Comparison of ENCODE assay signal across 8 cellular contexts in genomic region chr19:3186891-3187661, GRCh38. TPM values are rescaled to one million over a fixed set of nuclear protein-coding genes. Genes with fewer than 3 reads are reported as not detected.
DNase-seq lines count a peak whose midpoint lies in the region; ATAC-seq, FAIRE-seq and TF ChIP-seq lines count a peak whose summit lies in the region.

No MANE protein-coding gene starts in this region.

- no peak overlapping the region for H3K4ac ChIP-seq in H1 (replicated peaks; ENCODE audit: insufficient read length, low read depth, low read length)

- WGBS in H1 (ENCODE audit: extremely low coverage in 1 of 2, insufficient coverage in 1 of 2, insufficient read length in 1 of 2, insufficient replicate concordance in 2 of 2, low coverage in 1 of 2, low lambda C conversion rate in 2 of 2, missing lambda C conversion rate in 1 of 2), 2 experiments = 80% methylated on average over 22 of the region's 23 CpGs; no CpG with 5 or more reads in 1 of the 2 experiments

- H3K4me3 Mint-ChIP-seq in CD4-positive, alpha-beta T cell = peak overlapping the region; percentile 87
- peak overlapping the region; percentile 88 for H3K4me3 Mint-ChIP-seq in neural crest cell

- H3K23ac ChIP-seq in H1 (ENCODE audit: insufficient read length) = no peak overlapping the region

- H2BK5ac ChIP-seq in H1 (ENCODE audit: low read depth, low read length) = no peak overlapping the region

- peaks cover 38% of the 10 kb centered on the region for H3K79me1 ChIP-seq in H1 (ENCODE audit: low read depth, low read length)

- H4K8ac ChIP-seq in H1 (ENCODE audit: extremely low read depth, insufficient read depth, low read length) = no peak overlapping the region

- no peak for TF ChIP-seq EP300 in H1 (IDR thresholded peaks at IDR 0.05; ENCODE audit: borderline replicate concordance in 1 of 2, low read depth in 2 of 2, low read length in 2 of 2)

- no peak for ATAC-seq in CD4-positive, alpha-beta T cell (ENCODE audit: poor library complexity)
- ATAC-seq in GM19397 (IDR thresholded peaks at IDR 0.05; ENCODE audit: unreplicated experiment) = no peak

- no peak overlapping the region for H2BK20ac ChIP-seq in H1 (ENCODE audit: low read length)

- no peaks in the 10 kb centered on the region for H3K27me3 Mint-ChIP-seq in CD4-positive, alpha-beta T cell
- H3K27me3 Mint-ChIP-seq in neural crest cell (ENCODE audit: low read depth) = no peaks in the 10 kb centered on the region

- no peak overlapping the region for H4K5ac ChIP-seq in H1 (ENCODE audit: insufficient read length, low read depth, low read length)

- H3K27ac Mint-ChIP-seq in CD4-positive, alpha-beta T cell = peak overlapping the region; percentile 79
- no peak overlapping the region for H3K27ac Mint-ChIP-seq in neural crest cell (ENCODE audit: unreplicated experiment)

- H3K4me1 ChIP-seq in NT2/D1 (ENCODE audit: insufficient read depth, insufficient read length) (peaks cover 27% of the 10 kb centered on the region), H1 (replicated peaks in 1 of 4; ENCODE audit: control insufficient read depth in 3 of 4, insufficient read depth in 4 of 4, low read length in 3 of 4) (peaks cover 0 to 16% (median 10%) of the 10 kb centered on the region in 4 experiments; a peak in 6 of 7 replicates)

- H3K14ac ChIP-seq in H1 (ENCODE audit: insufficient read length) = no peak overlapping the region

- no peak for TF ChIP-seq RAD21 in H1 (IDR thresholded peaks at IDR 0.05 in 1 of 2, conservative IDR thresholded peaks at IDR 0.05 in 1 of 2; ENCODE audit: low read depth in 2 of 2, low read length in 2 of 2)

- H2BK12ac ChIP-seq in H1 (ENCODE audit: low read depth, low read length) = no peak overlapping the region

- POLR2A ChIA-PET in CD4-positive, alpha-beta T cell (lab: Charles Lee) = interaction anchor here (1.0 to 4.1 kb wide), 9 partner anchors 8 to 237 kb away, joined by 3 to 19 read pairs (median 5); partner anchors contain the start of gene S1PR4
- POLR2A ChIA-PET in H1 (lab: Charles Lee; ENCODE audit: partially characterized antibody) (interaction anchor here (0.6 to 1.7 kb wide), 3 partner anchors 16 to 1323 kb away, joined by 3 to 7 read pairs (median 4); no protein-coding TSS in a partner anchor), HEK293T (lab: Yijun Ruan, JAX) (interaction anchor here (1.4 kb wide), 1 partner anchor 23 kb away, joined by 4 read pairs; no protein-coding TSS in a partner anchor)

- H4K91ac ChIP-seq in H1 (replicated peaks; ENCODE audit: insufficient read length, low read length) = no peak overlapping the region

- no peak overlapping the region for H3K27ac ChIP-seq in CD4-positive, alpha-beta T cell (ENCODE audit: low read depth, low read length)
- H3K27ac ChIP-seq in H1 (ENCODE audit: low read depth, low read length) = no peak overlapping the region

- H3K4me3 ChIP-seq in NT2/D1 (ENCODE audit: insufficient read length, low read depth) (peak overlapping the region; percentile 97), H1 (ENCODE audit: extremely low read depth in 1 of 4, insufficient read depth in 2 of 4, low read depth in 3 of 4, low read length in 4 of 4) (peak overlapping the region; percentile 71 to 94 (median 78))

- H3K4me1 Mint-ChIP-seq in CD4-positive, alpha-beta T cell (ENCODE audit: low read depth) = peaks cover 53% of the 10 kb centered on the region
- H3K4me1 Mint-ChIP-seq in neural crest cell = peaks cover 15% of the 10 kb centered on the region

- no peak for TF ChIP-seq CTCF in CD4-positive, alpha-beta T cell (IDR thresholded peaks at IDR 0.05)
- TF ChIP-seq CTCF in H1 (IDR thresholded peaks at IDR 0.05; ENCODE audit: control extremely low read depth in 1 of 3, insufficient read depth in 1 of 3, low read depth in 1 of 3, low read length in 3 of 3) (no peak), neural crest cell (conservative IDR thresholded peaks at IDR 0.05) (no peak)

- peak overlapping the region; percentile 24; the same call in 1 of the 2 replicates for H2AK5ac ChIP-seq in H1 (ENCODE audit: low read depth, low read length)

- no peaks in the 10 kb centered on the region for H3K27me3 ChIP-seq in CD4-positive, alpha-beta T cell (ENCODE audit: control insufficient read depth, insufficient read depth, low read length)
- H3K27me3 ChIP-seq in NT2/D1 (ENCODE audit: insufficient read depth, insufficient read length) (no peaks in the 10 kb centered on the region), H1 (replicated peaks in 1 of 4; ENCODE audit: control insufficient read depth in 3 of 4, extremely low read depth in 1 of 4, insufficient read depth in 3 of 4, low read length in 3 of 4) (no peaks in the 10 kb centered on the region)

- TF ChIP-seq POLR2A in H1 (IDR thresholded peaks at IDR 0.05; ENCODE audit: control extremely low read depth in 1 of 2, low read depth in 2 of 2, low read length in 2 of 2) = no peak

- H3K79me2 ChIP-seq in H1 (ENCODE audit: control insufficient read depth in 1 of 2, insufficient read depth in 2 of 2, low read length in 2 of 2) = peaks cover 13 to 63% of the 10 kb centered on the region in 2 experiments

- peaks cover 38% of the 10 kb centered on the region for H3K36me3 Mint-ChIP-seq in CD4-positive, alpha-beta T cell (ENCODE audit: low read depth)
- H3K36me3 Mint-ChIP-seq in neural crest cell (ENCODE audit: low read depth) = no peaks in the 10 kb centered on the region

- no peak overlapping the region for H2BK15ac ChIP-seq in H1 (ENCODE audit: low read length)

- no peak overlapping the region for H2AFZ ChIP-seq in H1 (ENCODE audit: low read length)

- peaks cover 28 to 38% of the 10 kb centered on the region in 2 experiments for H4K20me1 ChIP-seq in H1 (replicated peaks in 1 of 2; ENCODE audit: control insufficient read depth in 1 of 2, insufficient read depth in 2 of 2, low read length in 2 of 2)

- no peak overlapping the region for H3K56ac ChIP-seq in H1 (replicated peaks; ENCODE audit: insufficient read length, low read depth, low read length)

- no peak overlapping the region for H2BK120ac ChIP-seq in H1 (replicated peaks; ENCODE audit: low read depth, low read length)

- no peak for FAIRE-seq in H1 (lab: Jason Lieb, UNC)

- H3K36me3 ChIP-seq in NT2/D1 (ENCODE audit: insufficient read depth, insufficient read length, low read length) = peaks cover 53% of the 10 kb centered on the region
- H3K36me3 ChIP-seq in H1 (ENCODE audit: control insufficient read depth in 2 of 4, insufficient read depth in 4 of 4, low read length in 3 of 4) = peaks cover 0 to 3% (median 0%) of the 10 kb centered on the region in 4 experiments; a peak in 1 of 8 replicates

- no peak for DNase-seq in CD4-positive, alpha-beta T cell
- DNase-seq in NT2/D1 (ENCODE audit: low read depth, low spot score) (no peak), H1 (ENCODE audit: low read depth in 1 of 2, low spot score in 2 of 2) (no peak), neural crest cell (ENCODE audit: low read depth, low spot score) (no peak), NCI-H1436 (lab: John Stamatoyannopoulos, UW) (no peak), HEK293T (ENCODE audit: extremely low spot score) (no peak), MV-4-11 (lab: John Stamatoyannopoulos, UW) (no peak)

- intact Hi-C loops in CD4-positive, alpha-beta T cell (cut with DNase I, micrococcal nuclease) = loop anchor here in 1 of 2 experiments (5.0 to 10.0 kb wide), 2 partner anchors 235 to 248 kb away; no protein-coding TSS in a partner anchor

- no peak overlapping the region for H3K18ac ChIP-seq in H1 (ENCODE audit: extremely low read depth, low read length)

- no peaks in the 10 kb centered on the region for H3K9me3 ChIP-seq in CD4-positive, alpha-beta T cell (ENCODE audit: control insufficient read depth, low read length)
- no peaks in the 10 kb centered on the region for H3K9me3 ChIP-seq in NT2/D1 (ENCODE audit: insufficient read depth, low read length)
- no peaks in the 10 kb centered on the region for H3K9me3 ChIP-seq in H1 (ENCODE audit: insufficient read depth in 2 of 2, low read depth in 1 of 2, low read length in 1 of 2)

- H3K9ac ChIP-seq in NT2/D1 (ENCODE audit: insufficient read length, low read depth) (peak overlapping the region; percentile 99), H1 (replicated peaks in 1 of 4; ENCODE audit: extremely low read depth in 1 of 4, low read depth in 3 of 4, low read length in 3 of 4) (peak overlapping the region in 3 of 4 experiments; percentile 78 to 89 (median 80); a peak in 5 of 7 replicates)

- peak overlapping the region; percentile 67 to 97 for H3K4me2 ChIP-seq in H1 (ENCODE audit: insufficient read depth in 1 of 2, low read depth in 2 of 2, low read length in 2 of 2)

- no peaks in the 10 kb centered on the region for H3K9me3 Mint-ChIP-seq in CD4-positive, alpha-beta T cell
- no peaks in the 10 kb centered on the region for H3K9me3 Mint-ChIP-seq in neural crest cell

- CTCF ChIA-PET in CD4-positive, alpha-beta T cell (lab: Charles Lee) = no interaction called here
- CTCF ChIA-PET in H1 (lab: Charles Lee; ENCODE audit: partially characterized antibody) (interaction anchor here (0.8 to 1.7 kb wide), 3 partner anchors 23 to 1241 kb away, joined by 3 to 5 read pairs (median 5); no protein-coding TSS in a partner anchor), HEK293T (lab: Yijun Ruan, JAX) (interaction anchor here (0.5 kb wide), 1 partner anchor 533 kb away, joined by 3 read pairs; no protein-coding TSS in a partner anchor)

- H3K23me2 ChIP-seq in H1 (ENCODE audit: low read depth, low read length) = peaks cover 8% of the 10 kb centered on the region; the same call in 1 of the 2 replicates

RNA-seq across cellular contexts. Expression of gene NCLN, which starts 1.3 kb away (rescaled TPM):
- 10 to 100 TPM; 49.6 to 51.9 TPM for total RNA-seq in CD4-positive, alpha-beta T cell
- 103 and 105 TPM in 2 replicates for total RNA-seq in H1 (2021; fragmentation: NEBNext Ultra II Directional; extraction: Animal tissue kit (Norgen Biotek cat#: 25700))
- polyA plus RNA-seq in H1 (2011; rRNA removed) = 89.2 and 119 TPM in 2 replicates
- 75.6 TPM for polyA plus RNA-seq in H1 (2011; cell fraction: cytosol; rRNA removed)
- polyA plus RNA-seq in H1 (2011; cell fraction: nucleus; rRNA removed) = 144 TPM
- polyA plus RNA-seq in H1 (2012, experiment 1 of 2) = 69.2 to 103 TPM (median 103 TPM) in 4 replicates
- 80.4 TPM for polyA plus RNA-seq in H1 (2012, experiment 2 of 2)
- 121 TPM for polyA plus RNA-seq in H1 (2013, experiment 1 of 2)
- polyA plus RNA-seq in H1 (2013, experiment 2 of 2) = 121 TPM
- 50.0 and 55.6 TPM in 2 replicates for polyA minus RNA-seq in H1 (2011; rRNA and poly(A)+ RNA removed)
- polyA minus RNA-seq in H1 (2011; cell fraction: cytosol; rRNA and poly(A)+ RNA removed) = 68.7 TPM
- 52.1 TPM for polyA minus RNA-seq in H1 (2011; cell fraction: nucleus; rRNA and poly(A)+ RNA removed)
- total RNA-seq in neural crest cell = 76.5 and 84.1 TPM in 2 replicates

RNA-seq across cellular contexts. Expression of gene S1PR4, which starts 8.5 kb away (rescaled TPM):
- 10 to 100 TPM; 70.2 to 73.7 TPM for total RNA-seq in CD4-positive, alpha-beta T cell
- total RNA-seq in H1 (2021; fragmentation: NEBNext Ultra II Directional; extraction: Animal tissue kit (Norgen Biotek cat#: 25700)) = not detected in 2 replicates
- 0.05 TPM in 1 of 2 replicates, not detected in the other for polyA plus RNA-seq in H1 (2011; rRNA removed)
- polyA plus RNA-seq in H1 (2011; cell fraction: cytosol; rRNA removed) = not detected
- not detected for polyA plus RNA-seq in H1 (2011; cell fraction: nucleus; rRNA removed)
- polyA plus RNA-seq in H1 (2012, experiment 1 of 2) = not detected in 4 replicates
- not detected for polyA plus RNA-seq in H1 (2012, experiment 2 of 2)
- not detected for polyA plus RNA-seq in H1 (2013, experiment 1 of 2)
- polyA plus RNA-seq in H1 (2013, experiment 2 of 2) = not detected
- not detected in 2 replicates for polyA minus RNA-seq in H1 (2011; rRNA and poly(A)+ RNA removed)
- not detected for polyA minus RNA-seq in H1 (2011; cell fraction: cytosol; rRNA and poly(A)+ RNA removed)
- not detected for polyA minus RNA-seq in H1 (2011; cell fraction: nucleus; rRNA and poly(A)+ RNA removed)
- not detected in 2 replicates for total RNA-seq in neural crest cell

RNA-seq across cellular contexts. Expression of gene CELF5, which starts 37.4 kb away (rescaled TPM):
- under 1 TPM; 0.36 TPM for total RNA-seq in CD4-positive, alpha-beta T cell
- 9.8 and 9.9 TPM in 2 replicates for total RNA-seq in H1 (2021; fragmentation: NEBNext Ultra II Directional; extraction: Animal tissue kit (Norgen Biotek cat#: 25700))
- polyA plus RNA-seq in H1 (2011; rRNA removed) = 15.0 and 18.2 TPM in 2 replicates
- polyA plus RNA-seq in H1 (2011; cell fraction: cytosol; rRNA removed) = 15.4 TPM
- polyA plus RNA-seq in H1 (2011; cell fraction: nucleus; rRNA removed) = 43.5 TPM
- 9.0 to 15.7 TPM (median 12.5 TPM) in 4 replicates for polyA plus RNA-seq in H1 (2012, experiment 1 of 2)
- 6.1 TPM for polyA plus RNA-seq in H1 (2012, experiment 2 of 2)
- polyA plus RNA-seq in H1 (2013, experiment 1 of 2) = 11.1 TPM
- polyA plus RNA-seq in H1 (2013, experiment 2 of 2) = 10.4 TPM
- polyA minus RNA-seq in H1 (2011; rRNA and poly(A)+ RNA removed) = 4.4 and 4.7 TPM in 2 replicates
- 4.8 TPM for polyA minus RNA-seq in H1 (2011; cell fraction: cytosol; rRNA and poly(A)+ RNA removed)
- polyA minus RNA-seq in H1 (2011; cell fraction: nucleus; rRNA and poly(A)+ RNA removed) = 11.7 TPM
- 2.3 and 3.0 TPM in 2 replicates for total RNA-seq in neural crest cell

RNA-seq across cellular contexts. Expression of gene GNA15, which starts 51.2 kb away (rescaled TPM):
- total RNA-seq in CD4-positive, alpha-beta T cell = 10 to 100 TPM; 12.1 to 14.9 TPM
- 0.25 and 0.26 TPM in 2 replicates for total RNA-seq in H1 (2021; fragmentation: NEBNext Ultra II Directional; extraction: Animal tissue kit (Norgen Biotek cat#: 25700))
- 0.36 and 0.45 TPM in 2 replicates for polyA plus RNA-seq in H1 (2011; rRNA removed)
- 0.61 TPM for polyA plus RNA-seq in H1 (2011; cell fraction: cytosol; rRNA removed)
- polyA plus RNA-seq in H1 (2011; cell fraction: nucleus; rRNA removed) = 0.16 TPM
- 0.13 to 0.46 TPM (median 0.29 TPM) in 3 of 4 replicates, not detected in the other for polyA plus RNA-seq in H1 (2012, experiment 1 of 2)
- polyA plus RNA-seq in H1 (2012, experiment 2 of 2) = 0.14 TPM
- 0.36 TPM for polyA plus RNA-seq in H1 (2013, experiment 1 of 2)
- polyA plus RNA-seq in H1 (2013, experiment 2 of 2) = 0.40 TPM
- 0.07 and 0.13 TPM in 2 replicates for polyA minus RNA-seq in H1 (2011; rRNA and poly(A)+ RNA removed)
- polyA minus RNA-seq in H1 (2011; cell fraction: cytosol; rRNA and poly(A)+ RNA removed) = not detected
- polyA minus RNA-seq in H1 (2011; cell fraction: nucleus; rRNA and poly(A)+ RNA removed) = not detected
- total RNA-seq in neural crest cell = not detected in 2 replicates

Comparison
In these comparisons a context has a peak if more than half of its experiments do, and no peak if none do; other contexts are left out.
1. RNA of gene S1PR4, which starts 8.5 kb away (total RNA-seq): 70.2 to 73.7 TPM in CD4-positive, alpha-beta T cell; not detected in H1 and not detected in neural crest cell; every median in the first group is over 10 times any median in the second.